In the genomic region with DNA sequence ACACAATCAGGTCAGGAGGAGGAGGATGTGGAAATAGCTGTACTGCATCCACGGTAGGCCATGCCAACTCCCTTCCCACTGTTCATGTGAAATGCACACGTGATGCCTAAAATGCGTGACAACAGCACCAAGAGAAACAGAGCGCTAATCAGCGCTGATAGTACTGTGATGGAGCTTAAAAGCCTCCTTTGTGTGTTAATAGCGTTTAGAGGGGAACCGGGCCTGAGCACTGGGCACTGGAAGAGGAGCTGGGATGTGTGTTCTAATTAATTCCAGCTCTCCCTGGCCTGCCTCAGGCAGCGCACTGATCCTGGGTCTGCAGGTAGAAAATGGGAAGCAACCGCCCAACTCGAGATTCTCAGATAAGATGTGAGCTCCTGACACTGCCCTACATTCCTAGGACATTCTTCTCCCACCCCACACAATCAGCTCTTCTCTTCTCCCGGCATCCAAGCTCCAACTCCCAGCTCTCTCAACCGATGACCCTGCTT, we compare ENCODE assay signal across 24 cellular contexts. TPM values are rescaled to one million over a fixed set of nuclear protein-coding genes. Genes with fewer than 3 reads are reported as not detected.
DNase-seq lines count a peak whose midpoint lies in the region; ATAC-seq and TF ChIP-seq lines count a peak whose summit lies in the region.
"Had no signal": no experiment of that assay in that cellular context is flagged by ENCODE, and none has a peak within 500 bp of the region (broad histone marks: within the 10 kb centered on the region; RNA-seq: fewer than 3 reads in every experiment).

No MANE protein-coding gene starts in this region.

- no peak for DNase-seq in left ventricle myocardium superior
- DNase-seq in cardiac septum (ENCODE audit: low spot score) = no peak
- no peak for DNase-seq in central memory CD8-positive, alpha-beta T cell (ENCODE audit: low spot score in 2 of 2)
- no peak for DNase-seq in activated CD4-positive, alpha-beta T cell treated with anti-CD3 and anti-CD28 coated beads for 1 hour
- no peak for DNase-seq in inferior parietal cortex (ENCODE audit: extremely low spot score)
- DNase-seq: ACHN; activated CD8-positive, alpha-beta memory T cell treated with anti-CD3 and anti-CD28 coated beads, Interleukin-2, amount 50 U/mL, for 4 hours; brain microvascular endothelial cell; colonic mucosa; DMS79; esophagus squamous epithelium; gastrocnemius medialis; GOT3; hypothalamus; MV-4-11; NCI-H2171; NCI-H526; RPMI8226; stimulated activated CD8-positive, alpha-beta memory T cell treated with anti-CD3 and anti-CD28 coated beads, Interleukin-4, amount 100 ng/mL, for 48 hours; T-helper 9 cell; WERI-Rb-1 had no signal

- no peaks in the 10 kb centered on the region for H3K9me3 Mint-ChIP-seq in central memory CD8-positive, alpha-beta T cell
- H3K9me3 Mint-ChIP-seq in nephron = no peaks in the 10 kb centered on the region
- H3K9me3 Mint-ChIP-seq: neural crest cell had no signal

- intact Hi-C loops in left ventricle myocardium superior (cut with micrococcal nuclease) (no loop called here), cardiac septum (cut with DNase I) (no loop called here)

- peak overlapping the region; percentile 19 for H3K27ac Mint-ChIP-seq in central memory CD8-positive, alpha-beta T cell (ENCODE audit: low read depth)
- peak overlapping the region in 2 of 3 experiments; percentile 3 to 69 for H3K27ac Mint-ChIP-seq in nephron

- H3K27me3 Mint-ChIP-seq in central memory CD8-positive, alpha-beta T cell = no peaks in the 10 kb centered on the region
- peaks cover 4% of the 10 kb centered on the region for H3K27me3 Mint-ChIP-seq in nephron (ENCODE audit: low read depth)

- H3K4me3 Mint-ChIP-seq in central memory CD8-positive, alpha-beta T cell = no peak overlapping the region
- no peak overlapping the region for H3K4me3 Mint-ChIP-seq in nephron
- H3K4me3 Mint-ChIP-seq: neural crest cell had no signal

- no peak for TF ChIP-seq CTCF in nephron (IDR thresholded peaks at IDR 0.05; ENCODE audit: unreplicated experiment in 3 of 3)

- peaks cover 31% of the 10 kb centered on the region for H3K4me1 Mint-ChIP-seq in central memory CD8-positive, alpha-beta T cell
- peaks cover 9% of the 10 kb centered on the region for H3K4me1 Mint-ChIP-seq in nephron

- peak; percentile 23 for ATAC-seq in left ventricle myocardium superior
- ATAC-seq in central memory CD8-positive, alpha-beta T cell (replicated peaks; ENCODE audit: extremely low read depth, poor library complexity, severe bottlenecking) = no peak
- no peak for ATAC-seq in GM21619 (IDR thresholded peaks at IDR 0.05; ENCODE audit: unreplicated experiment)
- ATAC-seq: gastrocnemius medialis had no signal

- peaks cover 37% of the 10 kb centered on the region for H3K36me3 Mint-ChIP-seq in central memory CD8-positive, alpha-beta T cell (ENCODE audit: insufficient read depth)
- H3K36me3 Mint-ChIP-seq in nephron (ENCODE audit: low read depth) = peaks cover 72% of the 10 kb centered on the region

RNA-seq across cellular contexts. Expression of a gene that starts 12.9 kb away (rescaled TPM):
- total RNA-seq in left ventricle myocardium superior (43.8 TPM), cardiac septum (49.6 TPM)
